1 cellular context compared by ENCODE assay signal in genomic region chr6:49541210-49541724, GRCh38.
TF ChIP-seq lines count a peak whose summit lies in the region.

No MANE protein-coding gene starts in this region.

TF ChIP-seq in K562, 482 proteins besides CTCF, POLR2A, EP300 and RAD21 (continued from another document and continues in another):
- TF ChIP-seq ZNF318 (IDR thresholded peaks at IDR 0.05; ENCODE audit: borderline replicate concordance in 1 of 2, low read depth in 1 of 2) (peak in 1 of 2 experiments; percentile 85; a peak in 2 of 4 replicates), MEIS2 (IDR thresholded peaks at IDR 0.05; ENCODE audit: partially characterized antibody) (peak; percentile 96), ZBTB8A (IDR thresholded peaks at IDR 0.05; ENCODE audit: partially characterized antibody) (no peak), ZBTB40 (IDR thresholded peaks at IDR 0.05) (peak; percentile 42), ZBTB40 (CRISPR knock-in tag; IDR thresholded peaks at IDR 0.05) (no peak), TOE1 (IDR thresholded peaks at IDR 0.05; ENCODE audit: borderline replicate concordance) (no peak), TOE1 (CRISPR knock-in tag; IDR thresholded peaks at IDR 0.05; ENCODE audit: borderline replicate concordance, low read depth) (no peak), NFIC (IDR thresholded peaks at IDR 0.05) (no peak), HNRNPUL1 (IDR thresholded peaks at IDR 0.05; ENCODE audit: low read length) (no peak), TRIM24 (IDR thresholded peaks at IDR 0.05) (peak; percentile 84 to 85), ZNF184 (CRISPR knock-in tag; IDR thresholded peaks at IDR 0.05) (no peak), ATF6 (CRISPR knock-in tag; IDR thresholded peaks at IDR 0.05) (no peak), MXI1 (IDR thresholded peaks at IDR 0.05; ENCODE audit: low read depth, low read length) (no peak), HNRNPH1 (optimal IDR thresholded peaks at IDR 0.05; ENCODE audit: low read depth, low read length) (no peak), ZNF324 (CRISPR knock-in tag; IDR thresholded peaks at IDR 0.05) (no peak), GATA2 (CRISPR knock-in tag; IDR thresholded peaks at IDR 0.05) (no peak), E2F6 (IDR thresholded peaks at IDR 0.05; ENCODE audit: borderline replicate concordance in 1 of 2, extremely low read depth in 1 of 2, insufficient read depth in 1 of 2, insufficient read length in 1 of 2, low read depth in 1 of 2, low read length in 1 of 2, poor library complexity in 1 of 2, severe bottlenecking in 1 of 2) (no peak), MBD1 (CRISPR knock-in tag; IDR thresholded peaks at IDR 0.05) (no peak), ZNF280A (IDR thresholded peaks at IDR 0.05; ENCODE audit: low read depth, partially characterized antibody) (no peak), KLF16 (IDR thresholded peaks at IDR 0.05) (no peak), NEUROD1 (IDR thresholded peaks at IDR 0.05; ENCODE audit: borderline replicate concordance, low read depth, low read length, partially characterized antibody) (no peak), POLR3A (IDR thresholded peaks at IDR 0.05; ENCODE audit: borderline replicate concordance, extremely low read depth, insufficient read depth, insufficient read length) (no peak), TCF15 (CRISPR knock-in tag; IDR thresholded peaks at IDR 0.05) (no peak), IRF1 (CRISPR knock-in tag; IDR thresholded peaks at IDR 0.05; ENCODE audit: borderline replicate concordance) (no peak), NCOA2 (IDR thresholded peaks at IDR 0.05; ENCODE audit: partially characterized antibody in 2 of 2) (no peak), MEF2A (IDR thresholded peaks at IDR 0.05; ENCODE audit: control insufficient read depth, low read depth, low read length) (no peak), MTA1 (IDR thresholded peaks at IDR 0.05; ENCODE audit: borderline replicate concordance) (no peak), ARHGAP35 (IDR thresholded peaks at IDR 0.05; ENCODE audit: partially characterized antibody) (no peak), THRAP3 (IDR thresholded peaks at IDR 0.05; ENCODE audit: borderline replicate concordance) (no peak), CTBP1 (IDR thresholded peaks at IDR 0.05; ENCODE audit: borderline replicate concordance) (0 out of 2 replicates have a peak, but pooled peaks have one; percentile 18), ZZZ3 (IDR thresholded peaks at IDR 0.05) (no peak), FOXA3 (CRISPR knock-in tag; conservative IDR thresholded peaks at IDR 0.05 in 1 of 2, IDR thresholded peaks at IDR 0.05 in 1 of 2) (no peak; a peak in 1 of 4 replicates)
